In the genomic region with DNA sequence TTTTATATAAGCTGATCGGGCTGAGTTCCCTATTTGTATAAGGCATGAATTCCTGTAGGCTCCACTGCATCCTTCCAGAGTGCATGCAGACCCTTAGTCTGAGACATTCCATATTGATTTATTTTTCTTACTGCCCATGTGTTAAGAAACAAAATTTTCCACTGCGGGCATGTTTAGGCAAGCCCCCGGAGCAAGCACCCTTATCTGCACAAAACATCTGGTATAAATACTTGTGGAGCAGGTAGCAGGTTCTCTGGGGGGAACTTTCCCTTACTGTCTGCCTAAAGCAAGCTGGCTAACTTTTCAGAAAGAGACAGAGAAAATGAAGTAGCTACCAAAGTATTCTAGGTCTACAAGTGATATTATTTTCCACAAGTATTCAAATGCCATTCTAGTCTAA, we compare ENCODE assay signal across 8 cellular contexts.
A peak's percentile ranks its signal among the peaks of the same experiment; 100 is the strongest.
DNase-seq lines count a peak whose midpoint lies in the region; ATAC-seq and TF ChIP-seq lines count a peak whose summit lies in the region.
"Not testable (repeated sequence)": the region's sequence is repeated elsewhere in the genome, so short reads cannot be mapped to it uniquely, and the experiment has no call there.

No MANE protein-coding gene starts in this region.

- TF ChIP-seq POLR2A in prostate gland (IDR thresholded peaks at IDR 0.05) = not testable (repeated sequence)

- not testable (repeated sequence) for H3K36me3 ChIP-seq in mammary epithelial cell (ENCODE audit: insufficient read depth, low read length); prostate gland

- not testable (repeated sequence) for H3K4me2 ChIP-seq in mammary epithelial cell (ENCODE audit: insufficient read depth, low read depth, low read length)

- in situ Hi-C loops in mammary epithelial cell (cut with MboI; ENCODE audit: low sequenced_read_pairs in 2 of 2) = not testable (repeated sequence)

- H3K9me3 ChIP-seq in mammary epithelial cell (replicated peaks; ENCODE audit: insufficient read depth, low read length); prostate gland: not testable (repeated sequence)

- CTCF ChIA-PET in mammary epithelial cell (lab: Charles Lee; ENCODE audit: low non-redundant PET) = not testable (repeated sequence)

- WGBS in mammary epithelial cell (ENCODE audit: low coverage, missing lambda C conversion rate) = 3% methylated on average over 3 of the region's 3 CpGs
- WGBS in prostate gland = 12% methylated on average over 3 of the region's 3 CpGs

- BruUV-seq in mammary epithelial cell (replicated peaks; lab: Mats Ljungman, UMichigan) = not testable (repeated sequence)

- not testable (repeated sequence) for H3K27ac ChIP-seq in mammary epithelial cell (ENCODE audit: insufficient read depth, low read depth, low read length); prostate gland

- H3K9ac ChIP-seq in mammary epithelial cell (ENCODE audit: insufficient read depth, low read length) = not testable (repeated sequence)

- H3K4me3 ChIP-seq in mammary epithelial cell (replicated peaks in 1 of 3; ENCODE audit: insufficient read depth in 1 of 3, low read depth in 2 of 3, low read length in 3 of 3); fibroblast of villous mesenchyme (ENCODE audit: low read depth, low read length); prostate gland: not testable (repeated sequence)

- H4K20me1 ChIP-seq in mammary epithelial cell (ENCODE audit: insufficient read depth, low read length) = not testable (repeated sequence)

- ATAC-seq in GM18868 (IDR thresholded peaks at IDR 0.05; ENCODE audit: unreplicated experiment) = peak; percentile 47

- dilution Hi-C loops in mammary epithelial cell (cut with HindIII; ENCODE audit: low sequenced_read_pairs) = not testable (repeated sequence)

- not testable (repeated sequence) for TF ChIP-seq CTCF in mammary epithelial cell (conservative IDR thresholded peaks at IDR 0.05 in 1 of 2, IDR thresholded peaks at IDR 0.05 in 1 of 2; ENCODE audit: extremely low read depth in 1 of 2, insufficient read depth in 1 of 2, low read depth in 1 of 2, low read length in 2 of 2); fibroblast of villous mesenchyme (IDR thresholded peaks at IDR 0.05; ENCODE audit: insufficient read depth, low read depth, low read length); prostate gland (IDR thresholded peaks at IDR 0.05)

- intact Hi-C loops in mammary epithelial cell (cut with micrococcal nuclease); prostate gland (cut with DNase I): not testable (repeated sequence)

- H3K27me3 ChIP-seq in mammary epithelial cell (ENCODE audit: insufficient read depth, low read length); prostate gland (replicated peaks; ENCODE audit: insufficient read depth): not testable (repeated sequence)

- peak overlapping the region; percentile 33 for H2AFZ ChIP-seq in mammary epithelial cell (ENCODE audit: low read depth, low read length)

- DNase-seq in DMS 273 (lab: John Stamatoyannopoulos, UW; ENCODE audit: unreplicated experiment) (peak; percentile 10), NCI-H1105 treated with DMSO at 0.1 percent for 48 hours (lab: John Stamatoyannopoulos, UW) (peak; percentile 0), NCI-H524 treated with DMSO at 0.1 percent for 48 hours (lab: John Stamatoyannopoulos, UW) (peak; percentile 1), mammary epithelial cell (peak; percentile 52), fibroblast of villous mesenchyme (ENCODE audit: low read depth) (peak; percentile 4), iris pigment epithelial cell (ENCODE audit: low read depth) (peak; percentile 0), prostate gland (ENCODE audit: low spot score) (peak; percentile 6)

- not testable (repeated sequence) for H3K79me2 ChIP-seq in mammary epithelial cell (ENCODE audit: insufficient read depth, low read length)

- H3K4me1 ChIP-seq in mammary epithelial cell (ENCODE audit: insufficient read depth, low read length); prostate gland (replicated peaks): not testable (repeated sequence)

Comparison
In these comparisons a context has a peak if more than half of its experiments do, and no peak if none do; other contexts are left out.
1. DNase-seq: peak in every context shown above with its lines; median percentile 52 in mammary epithelial cell; 10 in DMS 273; 6 in prostate gland; 4 in fibroblast of villous mesenchyme; 1 in NCI-H524 treated with DMSO at 0.1 percent for 48 hours; 0 in NCI-H1105 treated with DMSO at 0.1 percent for 48 hours; 0 in iris pigment epithelial cell.